ENCODE assay signal across 1 cellular context in the genomic region with DNA sequence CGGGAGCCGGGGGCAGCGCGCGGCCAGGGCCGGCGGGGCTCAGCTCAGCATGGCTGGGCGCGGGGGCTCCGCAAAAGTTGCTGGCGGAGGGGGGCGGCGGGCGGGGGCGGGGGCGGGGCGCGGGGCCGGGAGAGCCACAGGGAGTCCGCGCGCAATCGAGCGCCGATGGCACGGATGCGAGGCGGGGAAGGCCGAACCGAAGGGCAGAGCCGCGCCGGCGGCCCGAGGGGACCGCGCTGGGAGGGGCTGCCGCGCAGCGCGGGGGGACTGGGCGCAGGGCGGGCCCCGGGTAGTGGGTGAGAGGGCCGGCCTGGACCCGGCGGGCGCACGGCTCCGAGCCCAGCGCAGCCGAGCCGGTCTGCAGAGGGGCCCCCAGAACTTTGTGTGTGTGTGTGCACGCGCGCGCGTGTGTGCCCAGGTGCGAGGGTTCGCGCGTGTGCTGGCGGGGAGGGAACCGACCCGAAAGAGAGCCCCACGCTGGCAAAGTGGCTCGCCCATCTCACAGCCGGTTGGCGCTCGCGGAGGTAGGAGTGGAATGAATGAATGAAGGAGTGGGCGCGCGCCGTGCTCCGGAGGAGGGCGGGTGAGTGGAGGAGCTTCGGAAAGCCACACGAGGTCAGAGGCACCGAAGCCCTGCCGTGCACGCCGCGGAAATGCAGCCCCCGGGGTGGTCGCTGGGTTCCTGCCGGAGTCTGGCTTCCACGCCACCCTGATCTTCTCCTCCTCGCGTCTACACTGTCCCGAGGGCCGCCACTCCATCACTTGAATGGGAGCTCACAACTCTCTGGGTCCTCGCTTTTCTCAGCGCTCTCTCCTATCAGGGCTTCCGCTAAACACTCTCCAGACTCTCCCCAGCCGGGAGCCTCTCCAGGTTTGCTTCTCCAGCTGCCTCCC.
TF ChIP-seq lines count a peak whose summit lies in the region.

HIPK2 (minus strand) TSS at position 51 of the 894 bp plus-strand sequence. CDS start 375 bp downstream, outside the sequence.

TF ChIP-seq in K562, 482 proteins besides CTCF, POLR2A, EP300 and RAD21 (continued from another document and continues in another):
- TF ChIP-seq, protein P1, sequence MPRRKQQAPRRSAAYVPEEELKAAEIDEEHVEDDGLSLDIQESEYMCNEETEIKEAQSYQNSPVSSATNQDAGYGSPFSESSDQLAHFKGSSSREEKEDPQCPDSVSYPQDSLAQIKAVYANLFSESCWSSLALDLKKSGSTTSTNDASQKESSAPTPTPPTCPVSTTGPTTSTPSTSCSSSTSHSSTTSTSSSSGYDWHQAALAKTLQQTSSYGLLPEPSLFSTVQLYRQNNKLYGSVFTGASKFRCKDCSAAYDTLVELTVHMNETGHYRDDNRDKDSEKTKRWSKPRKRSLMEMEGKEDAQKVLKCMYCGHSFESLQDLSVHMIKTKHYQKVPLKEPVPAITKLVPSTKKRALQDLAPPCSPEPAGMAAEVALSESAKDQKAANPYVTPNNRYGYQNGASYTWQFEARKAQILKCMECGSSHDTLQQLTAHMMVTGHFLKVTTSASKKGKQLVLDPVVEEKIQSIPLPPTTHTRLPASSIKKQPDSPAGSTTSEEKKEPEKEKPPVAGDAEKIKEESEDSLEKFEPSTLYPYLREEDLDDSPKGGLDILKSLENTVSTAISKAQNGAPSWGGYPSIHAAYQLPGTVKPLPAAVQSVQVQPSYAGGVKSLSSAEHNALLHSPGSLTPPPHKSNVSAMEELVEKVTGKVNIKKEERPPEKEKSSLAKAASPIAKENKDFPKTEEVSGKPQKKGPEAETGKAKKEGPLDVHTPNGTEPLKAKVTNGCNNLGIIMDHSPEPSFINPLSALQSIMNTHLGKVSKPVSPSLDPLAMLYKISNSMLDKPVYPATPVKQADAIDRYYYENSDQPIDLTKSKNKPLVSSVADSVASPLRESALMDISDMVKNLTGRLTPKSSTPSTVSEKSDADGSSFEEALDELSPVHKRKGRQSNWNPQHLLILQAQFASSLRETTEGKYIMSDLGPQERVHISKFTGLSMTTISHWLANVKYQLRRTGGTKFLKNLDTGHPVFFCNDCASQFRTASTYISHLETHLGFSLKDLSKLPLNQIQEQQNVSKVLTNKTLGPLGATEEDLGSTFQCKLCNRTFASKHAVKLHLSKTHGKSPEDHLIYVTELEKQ (CRISPR knock-in tag; IDR thresholded peaks at IDR 0.05), result peak; percentile 56; the same call in 1 of the 2 replicates
- TF ChIP-seq, protein P2, sequence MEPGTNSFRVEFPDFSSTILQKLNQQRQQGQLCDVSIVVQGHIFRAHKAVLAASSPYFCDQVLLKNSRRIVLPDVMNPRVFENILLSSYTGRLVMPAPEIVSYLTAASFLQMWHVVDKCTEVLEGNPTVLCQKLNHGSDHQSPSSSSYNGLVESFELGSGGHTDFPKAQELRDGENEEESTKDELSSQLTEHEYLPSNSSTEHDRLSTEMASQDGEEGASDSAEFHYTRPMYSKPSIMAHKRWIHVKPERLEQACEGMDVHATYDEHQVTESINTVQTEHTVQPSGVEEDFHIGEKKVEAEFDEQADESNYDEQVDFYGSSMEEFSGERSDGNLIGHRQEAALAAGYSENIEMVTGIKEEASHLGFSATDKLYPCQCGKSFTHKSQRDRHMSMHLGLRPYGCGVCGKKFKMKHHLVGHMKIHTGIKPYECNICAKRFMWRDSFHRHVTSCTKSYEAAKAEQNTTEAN (CRISPR knock-in tag; IDR thresholded peaks at IDR 0.05), result no peak
- TF ChIP-seq PYGO2 (tag; IDR thresholded peaks at IDR 0.05), result no peak
- TF ChIP-seq PRPF4 (IDR thresholded peaks at IDR 0.05; ENCODE audit: insufficient read depth, low read depth, low read length, poor library complexity, severe bottlenecking), result no peak
- TF ChIP-seq MLLT1 (IDR thresholded peaks at IDR 0.05), result peak in 1 of 2 experiments; percentile 96; a peak in 2 of 4 replicates
- TF ChIP-seq GATA2 (CRISPR knock-in tag; IDR thresholded peaks at IDR 0.05), result no peak
- TF ChIP-seq ZNF561 (CRISPR knock-in tag; conservative IDR thresholded peaks at IDR 0.05), result no peak
- no peak for TF ChIP-seq ARHGAP35 (IDR thresholded peaks at IDR 0.05; ENCODE audit: partially characterized antibody)
- TF ChIP-seq TAF9B (IDR thresholded peaks at IDR 0.05; ENCODE audit: partially characterized antibody), result no peak
- TF ChIP-seq NBN (IDR thresholded peaks at IDR 0.05; ENCODE audit: low read depth), result no peak
- TF ChIP-seq ZNF41 (CRISPR knock-in tag; conservative IDR thresholded peaks at IDR 0.05), result no peak
- TF ChIP-seq SRF (CRISPR knock-in tag; IDR thresholded peaks at IDR 0.05), result 0 out of 4 replicates have a peak, but pooled peaks of 1 of the 2 experiments have one; percentile 46
- TF ChIP-seq E2F4 (CRISPR knock-in tag; IDR thresholded peaks at IDR 0.05; ENCODE audit: low read depth), result no peak; the same call in 1 of the 2 replicates
- TF ChIP-seq HDAC6 (IDR thresholded peaks at IDR 0.05; ENCODE audit: low read depth, low read length), result no peak
- no peak for TF ChIP-seq SMARCC2 (IDR thresholded peaks at IDR 0.05; ENCODE audit: low read depth)
- peak; percentile 94 for TF ChIP-seq HBP1 (CRISPR knock-in tag; IDR thresholded peaks at IDR 0.05)
- peak; percentile 51; the same call in 1 of the 2 replicates for TF ChIP-seq MTA3 (IDR thresholded peaks at IDR 0.05; ENCODE audit: borderline replicate concordance)
- peak; percentile 69; the same call in 1 of the 2 replicates for TF ChIP-seq ZNF197 (CRISPR knock-in tag; IDR thresholded peaks at IDR 0.05; ENCODE audit: low read depth)
- TF ChIP-seq ZNF584 (CRISPR knock-in tag; IDR thresholded peaks at IDR 0.05; ENCODE audit: low read depth), result no peak
- TF ChIP-seq TARDBP (IDR thresholded peaks at IDR 0.05), result peak; percentile 83
- TF ChIP-seq LCOR (CRISPR knock-in tag; IDR thresholded peaks at IDR 0.05), result peak; percentile 41; the same call in 1 of the 2 replicates
- TF ChIP-seq, protein P3, sequence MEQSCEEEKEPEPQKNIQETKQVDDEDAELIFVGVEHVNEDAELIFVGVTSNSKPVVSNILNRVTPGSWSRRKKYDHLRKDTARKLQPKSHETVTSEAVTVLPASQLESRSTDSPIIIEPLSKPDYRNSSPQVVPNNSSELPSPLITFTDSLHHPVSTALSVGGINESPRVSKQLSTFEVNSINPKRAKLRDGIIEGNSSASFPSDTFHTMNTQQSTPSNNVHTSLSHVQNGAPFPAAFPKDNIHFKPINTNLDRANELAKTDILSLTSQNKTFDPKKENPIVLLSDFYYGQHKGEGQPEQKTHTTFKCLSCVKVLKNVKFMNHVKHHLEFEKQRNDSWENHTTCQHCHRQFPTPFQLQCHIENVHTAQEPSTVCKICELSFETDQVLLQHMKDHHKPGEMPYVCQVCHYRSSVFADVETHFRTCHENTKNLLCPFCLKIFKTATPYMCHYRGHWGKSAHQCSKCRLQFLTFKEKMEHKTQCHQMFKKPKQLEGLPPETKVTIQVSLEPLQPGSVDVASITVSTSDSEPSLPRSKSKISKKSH (CRISPR knock-in tag; IDR thresholded peaks at IDR 0.05), result no peak
- no peak for TF ChIP-seq SLC30A9 (CRISPR knock-in tag; IDR thresholded peaks at IDR 0.05)
- TF ChIP-seq ETV1 (tag; conservative IDR thresholded peaks at IDR 0.05; ENCODE audit: low read depth), result 0 out of 2 replicates have a peak, but pooled peaks have one; percentile 4
- TF ChIP-seq PHF8 (IDR thresholded peaks at IDR 0.05; ENCODE audit: borderline replicate concordance, low read length), result peak; percentile 76; the same call in 1 of the 2 replicates
- TF ChIP-seq, protein P4, sequence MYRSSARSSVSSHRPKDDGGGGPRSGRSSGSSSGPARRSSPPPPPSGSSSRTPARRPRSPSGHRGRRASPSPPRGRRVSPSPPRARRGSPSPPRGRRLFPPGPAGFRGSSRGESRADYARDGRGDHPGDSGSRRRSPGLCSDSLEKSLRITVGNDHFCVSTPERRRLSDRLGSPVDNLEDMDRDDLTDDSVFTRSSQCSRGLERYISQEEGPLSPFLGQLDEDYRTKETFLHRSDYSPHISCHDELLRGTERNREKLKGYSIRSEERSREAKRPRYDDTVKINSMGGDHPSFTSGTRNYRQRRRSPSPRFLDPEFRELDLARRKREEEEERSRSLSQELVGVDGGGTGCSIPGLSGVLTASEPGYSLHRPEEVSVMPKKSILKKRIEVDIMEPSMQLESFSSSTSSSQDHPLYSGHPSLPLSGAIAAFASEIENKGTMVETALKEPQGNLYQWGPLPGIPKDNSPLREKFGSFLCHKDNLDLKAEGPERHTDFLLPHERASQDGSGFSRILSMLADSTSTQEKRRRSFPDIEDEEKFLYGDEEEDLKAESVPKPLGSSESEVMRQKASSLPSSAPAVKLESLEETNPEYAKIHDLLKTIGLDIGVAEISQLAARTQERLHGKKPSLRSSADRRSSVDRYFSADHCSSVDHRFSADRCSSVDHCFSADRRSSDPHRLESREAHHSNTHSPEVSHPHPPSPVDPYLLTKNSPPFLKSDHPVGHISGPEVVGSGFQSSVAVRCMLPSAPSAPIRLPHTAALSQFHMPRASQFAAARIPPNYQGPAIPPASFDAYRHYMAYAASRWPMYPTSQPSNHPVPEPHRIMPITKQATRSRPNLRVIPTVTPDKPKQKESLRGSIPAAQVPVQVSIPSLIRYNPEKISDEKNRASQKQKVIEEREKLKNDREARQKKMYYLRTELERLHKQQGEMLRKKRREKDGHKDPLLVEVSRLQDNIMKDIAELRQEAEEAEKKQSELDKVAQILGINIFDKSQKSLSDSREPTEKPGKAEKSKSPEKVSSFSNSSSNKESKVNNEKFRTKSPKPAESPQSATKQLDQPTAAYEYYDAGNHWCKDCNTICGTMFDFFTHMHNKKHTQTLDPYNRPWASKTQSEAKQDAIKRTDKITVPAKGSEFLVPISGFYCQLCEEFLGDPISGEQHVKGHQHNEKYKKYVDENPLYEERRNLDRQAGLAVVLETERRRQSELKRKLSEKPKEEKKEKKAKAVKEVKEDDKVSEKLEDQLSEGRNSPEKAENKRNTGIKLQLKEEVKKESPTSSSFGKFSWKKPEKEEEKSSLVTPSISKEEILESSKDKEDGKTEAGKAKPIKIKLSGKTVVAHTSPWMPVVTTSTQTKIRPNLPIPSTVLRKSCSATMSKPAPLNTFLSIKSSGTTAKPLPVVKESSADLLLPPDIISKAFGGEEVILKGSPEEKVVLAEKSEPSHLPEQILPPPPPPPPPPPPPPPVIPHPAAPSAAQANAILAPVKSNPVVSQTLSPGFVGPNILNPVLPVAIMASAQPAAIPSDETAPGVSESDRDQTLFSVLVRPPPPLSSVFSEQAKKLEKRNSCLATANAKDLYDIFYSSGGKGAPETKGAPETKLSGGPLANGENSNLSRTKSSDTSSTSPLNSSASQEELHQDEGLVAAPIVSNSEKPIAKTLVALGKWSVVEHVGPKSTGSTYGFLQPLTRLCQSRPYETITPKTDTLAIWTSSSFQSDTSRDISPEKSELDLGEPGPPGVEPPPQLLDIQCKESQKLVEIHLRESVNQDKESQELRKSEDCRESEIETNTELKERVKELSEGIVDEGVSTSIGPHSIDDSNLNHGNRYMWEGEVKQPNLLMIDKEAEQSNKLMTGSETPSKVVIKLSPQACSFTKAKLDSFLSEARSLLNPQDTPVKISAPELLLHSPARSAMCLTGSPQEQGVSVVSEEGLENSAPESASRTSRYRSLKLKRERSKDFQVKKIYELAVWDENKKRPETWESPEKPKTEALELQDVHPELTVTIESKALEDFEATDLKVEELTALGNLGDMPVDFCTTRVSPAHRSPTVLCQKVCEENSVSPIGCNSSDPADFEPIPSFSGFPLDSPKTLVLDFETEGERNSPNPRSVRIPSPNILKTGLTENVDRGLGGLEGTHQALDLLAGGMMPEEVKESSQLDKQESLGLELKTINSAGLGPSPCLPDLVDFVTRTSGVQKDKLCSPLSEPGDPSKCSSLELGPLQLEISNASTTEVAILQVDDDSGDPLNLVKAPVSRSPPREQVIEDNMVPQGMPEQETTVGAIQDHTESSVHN (IDR thresholded peaks at IDR 0.05; ENCODE audit: borderline replicate concordance in 1 of 2, low read depth in 1 of 2), result no peak
- TF ChIP-seq, protein P5, sequence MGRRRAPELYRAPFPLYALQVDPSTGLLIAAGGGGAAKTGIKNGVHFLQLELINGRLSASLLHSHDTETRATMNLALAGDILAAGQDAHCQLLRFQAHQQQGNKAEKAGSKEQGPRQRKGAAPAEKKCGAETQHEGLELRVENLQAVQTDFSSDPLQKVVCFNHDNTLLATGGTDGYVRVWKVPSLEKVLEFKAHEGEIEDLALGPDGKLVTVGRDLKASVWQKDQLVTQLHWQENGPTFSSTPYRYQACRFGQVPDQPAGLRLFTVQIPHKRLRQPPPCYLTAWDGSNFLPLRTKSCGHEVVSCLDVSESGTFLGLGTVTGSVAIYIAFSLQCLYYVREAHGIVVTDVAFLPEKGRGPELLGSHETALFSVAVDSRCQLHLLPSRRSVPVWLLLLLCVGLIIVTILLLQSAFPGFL (CRISPR knock-in tag; IDR thresholded peaks at IDR 0.05), result no peak
- TF ChIP-seq EWSR1 (IDR thresholded peaks at IDR 0.05; ENCODE audit: borderline replicate concordance, low read depth, partially characterized antibody), result no peak
- TF ChIP-seq FUS (optimal IDR thresholded peaks at IDR 0.05; ENCODE audit: low read depth, low read length), result no peak
- TF ChIP-seq, protein P6, sequence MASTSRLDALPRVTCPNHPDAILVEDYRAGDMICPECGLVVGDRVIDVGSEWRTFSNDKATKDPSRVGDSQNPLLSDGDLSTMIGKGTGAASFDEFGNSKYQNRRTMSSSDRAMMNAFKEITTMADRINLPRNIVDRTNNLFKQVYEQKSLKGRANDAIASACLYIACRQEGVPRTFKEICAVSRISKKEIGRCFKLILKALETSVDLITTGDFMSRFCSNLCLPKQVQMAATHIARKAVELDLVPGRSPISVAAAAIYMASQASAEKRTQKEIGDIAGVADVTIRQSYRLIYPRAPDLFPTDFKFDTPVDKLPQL (IDR thresholded peaks at IDR 0.05; ENCODE audit: extremely low read depth, insufficient read length), result no peak
